Comparison of ENCODE assay signal across 1 cellular context in genomic region chr14:81472096-81472800, GRCh38.
TF ChIP-seq lines count a peak whose summit lies in the region.

No MANE protein-coding gene starts in this region.

TF ChIP-seq in GM23338, 12 proteins besides CTCF, POLR2A, EP300 and RAD21 (continued from another document):
- TF ChIP-seq ZNF462 (CRISPR knock-in tag; IDR thresholded peaks at IDR 0.05), result no peak
- TF ChIP-seq STAT1 (IDR thresholded peaks at IDR 0.05; ENCODE audit: unreplicated experiment), result no peak
- TF ChIP-seq ZNF114 (CRISPR knock-in tag; IDR thresholded peaks at IDR 0.05), result no peak
- TF ChIP-seq NANOG (IDR thresholded peaks at IDR 0.05; ENCODE audit: borderline replicate concordance), result no peak
- TF ChIP-seq CREB1 (CRISPR knock-in tag; IDR thresholded peaks at IDR 0.05; ENCODE audit: low read depth), result no peak
- TF ChIP-seq EZH2 (IDR thresholded peaks at IDR 0.05; ENCODE audit: low read depth, unreplicated experiment), result no peak
- TF ChIP-seq JUNB (IDR thresholded peaks at IDR 0.05; ENCODE audit: unreplicated experiment), result no peak
- TF ChIP-seq POLR2AphosphoS5 (IDR thresholded peaks at IDR 0.05; ENCODE audit: low read depth), result no peak
